Comparison of ENCODE assay signal across 8 cellular contexts in the genomic region with DNA sequence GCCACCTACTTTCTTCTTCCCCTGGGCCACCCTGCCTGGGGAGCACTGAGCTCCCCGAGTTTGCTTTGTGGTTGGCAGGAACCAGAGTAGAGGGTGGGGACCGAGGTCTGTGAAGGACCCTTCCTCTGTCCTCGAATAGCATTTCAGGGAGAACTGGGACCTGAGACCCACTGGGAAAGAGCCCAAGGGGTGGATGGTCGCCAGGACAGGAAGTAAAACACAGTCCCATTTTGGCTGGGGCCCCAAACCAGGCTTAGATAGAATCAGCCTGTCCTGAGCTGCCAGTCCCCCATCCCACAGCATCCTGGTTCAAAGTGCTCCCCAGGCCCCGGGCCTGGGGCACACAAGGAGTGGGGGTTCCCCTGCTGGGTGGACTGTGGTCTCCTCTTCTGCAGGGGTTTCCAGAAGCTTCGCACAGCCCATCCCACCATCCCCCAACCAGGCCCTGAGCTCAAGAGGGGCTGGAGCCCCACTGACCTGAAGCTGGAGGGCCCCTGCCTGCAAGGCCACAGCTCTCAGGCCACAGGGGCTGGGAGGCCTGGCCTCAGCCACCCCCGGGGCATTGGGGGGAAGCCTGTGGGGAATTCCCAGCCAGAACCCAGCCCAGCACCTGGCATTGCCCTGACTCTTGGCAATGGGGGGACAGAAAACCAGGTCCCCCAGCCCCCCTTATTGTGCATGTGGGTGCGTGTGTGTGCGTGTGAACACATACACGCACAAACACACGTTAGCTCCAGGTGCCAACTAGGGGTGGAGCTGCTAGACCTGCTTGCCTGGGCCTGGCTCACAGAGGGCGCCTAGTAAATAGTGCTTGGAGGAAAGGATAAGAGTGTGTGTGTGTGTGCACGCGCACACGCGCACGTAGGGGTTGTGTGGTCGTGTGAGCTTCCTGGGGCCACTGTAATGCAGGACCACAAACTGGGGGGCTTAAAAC. TPM values are rescaled to one million over a fixed set of nuclear protein-coding genes. Genes with fewer than 3 reads are reported as not detected.
A peak's percentile ranks its signal among the peaks of the same experiment; 100 is the strongest.
DNase-seq lines count a peak whose midpoint lies in the region; ATAC-seq and TF ChIP-seq lines count a peak whose summit lies in the region.

No MANE protein-coding gene starts in this region.

- peak overlapping the region; percentile 70 for H3K4me3 ChIP-seq in MM.1S (ENCODE audit: low read length)
- H3K4me3 ChIP-seq in adipocyte (ENCODE audit: low read length), result peak overlapping the region; percentile 69
- H3K4me3 ChIP-seq in lung, result no peak overlapping the region
- peak overlapping the region in 3 of 4 donors; percentile 25 to 97 (median 95) for H3K4me3 ChIP-seq in transverse colon

- H3K9me2 ChIP-seq in MM.1S (replicated peaks; ENCODE audit: insufficient read depth, low read length), result no peaks in the 10 kb centered on the region

- H3K4me1 ChIP-seq in ES-I3 (ENCODE audit: insufficient read depth, low read length) (peaks cover 11% of the 10 kb centered on the region; the same call in 1 of the 2 replicates), MM.1S (ENCODE audit: low read length) (peaks cover 32% of the 10 kb centered on the region), adipocyte (ENCODE audit: control insufficient read depth, insufficient read depth, low read length) (peaks cover 42% of the 10 kb centered on the region), lung (ENCODE audit: control insufficient read depth in 2 of 2, insufficient read depth in 2 of 2, low read length in 2 of 2) (peaks cover 13 to 50% of the 10 kb centered on the region in 2 donors), transverse colon (peaks cover 57 to 71% (median 69%) of the 10 kb centered on the region in 4 donors)

- peak overlapping the region; percentile 19; the same call in 1 of the 2 replicates for H3K27ac ChIP-seq in MM.1S (ENCODE audit: low read length)
- H3K27ac ChIP-seq in lung (ENCODE audit: low read depth in 1 of 2, low read length in 1 of 2), result peak overlapping the region; percentile 82 to 97
- peak overlapping the region; percentile 96 to 100 (median 99) for H3K27ac ChIP-seq in transverse colon

- TF ChIP-seq CTCF in MM.1S (IDR thresholded peaks at IDR 0.05; ENCODE audit: low read length), result no peak
- no peak for TF ChIP-seq CTCF in lung (IDR thresholded peaks at IDR 0.05; ENCODE audit: control extremely low read depth, extremely low read depth)
- TF ChIP-seq CTCF in transverse colon (IDR thresholded peaks at IDR 0.05), result no peak

- H4K20me1 ChIP-seq in MM.1S (ENCODE audit: insufficient read depth, low read length), result peaks cover 10% of the 10 kb centered on the region; the same call in 1 of the 2 replicates

- H3K36me3 ChIP-seq in ES-I3 (ENCODE audit: insufficient read depth, low read length), result no peaks in the 10 kb centered on the region
- no peaks in the 10 kb centered on the region for H3K36me3 ChIP-seq in MM.1S (replicated peaks; ENCODE audit: insufficient read depth, low read length)
- peaks cover 13% of the 10 kb centered on the region for H3K36me3 ChIP-seq in adipocyte (ENCODE audit: control insufficient read depth, insufficient read depth, low read length, severe bottlenecking)
- H3K36me3 ChIP-seq in lung (ENCODE audit: control insufficient read depth in 2 of 2, insufficient read depth in 2 of 2, low read length in 2 of 2), result peaks cover 0 to 20% of the 10 kb centered on the region in 2 donors
- H3K36me3 ChIP-seq in transverse colon, result no peaks in the 10 kb centered on the region

- H3K9me3 ChIP-seq in ES-I3 (ENCODE audit: control insufficient read depth, insufficient read depth, low read length) (no peaks in the 10 kb centered on the region), MM.1S (replicated peaks; ENCODE audit: insufficient read depth, low read length) (no peaks in the 10 kb centered on the region), adipocyte (ENCODE audit: control insufficient read depth, low read length) (no peaks in the 10 kb centered on the region), lung (ENCODE audit: control insufficient read depth in 2 of 2, insufficient read depth in 1 of 2, low read length in 1 of 2) (no peaks in the 10 kb centered on the region), transverse colon (no peaks in the 10 kb centered on the region)

- ATAC-seq in lung (ENCODE audit: insufficient read depth, low FRiP score) (no peak), GM19463 (IDR thresholded peaks at IDR 0.05; ENCODE audit: unreplicated experiment) (no peak)

- H3K9ac ChIP-seq in ES-I3 (ENCODE audit: low read depth, low read length) (peak overlapping the region; percentile 68), MM.1S (ENCODE audit: low read length) (peak overlapping the region; percentile 64), adipocyte (ENCODE audit: low read length) (peak overlapping the region; percentile 82)

- 0 out of 2 replicates have a peak, but pooled peaks cover 8% of the 10 kb centered on the region for H3F3A ChIP-seq in MM.1S (ENCODE audit: insufficient read depth, low read length)

- peak overlapping the region; percentile 90 for H2AFZ ChIP-seq in MM.1S (ENCODE audit: low read length)

- WGBS in lung, 2 donors, result 39 to 48% methylated on average over 18 of the region's 18 CpGs
- WGBS in transverse colon (ENCODE audit: low coverage in 1 of 2), 2 donors, result 39% methylated on average over 18 of the region's 18 CpGs; no CpG with 5 or more reads in 1 of the 2 donors

- no peaks in the 10 kb centered on the region for H3K27me3 ChIP-seq in MM.1S (replicated peaks; ENCODE audit: insufficient read depth, low read length)
- no peaks in the 10 kb centered on the region for H3K27me3 ChIP-seq in adipocyte (replicated peaks; ENCODE audit: control insufficient read depth, insufficient read depth, low read length)
- H3K27me3 ChIP-seq in lung (ENCODE audit: control insufficient read depth, insufficient read depth), result no peaks in the 10 kb centered on the region
- H3K27me3 ChIP-seq in transverse colon, result no peaks in the 10 kb centered on the region

- no peak for TF ChIP-seq POLR2A in transverse colon (IDR thresholded peaks at IDR 0.05)

- in situ Hi-C loops in transverse colon (cut with MboI; ENCODE audit: low pct_ligation_motif_present in 1 of 4, low pct_unique_long_range_greater_than_20kb in 1 of 4, low sequenced_read_pairs in 3 of 4), result no loop called here

- peak overlapping the region; percentile 99 for H3K4me2 ChIP-seq in MM.1S (ENCODE audit: low read depth, low read length)

- TF ChIP-seq EP300 in transverse colon (IDR thresholded peaks at IDR 0.05; ENCODE audit: low read depth), result no peak

- intact Hi-C loops in transverse colon (cut with DNase I; ENCODE audit: low total_unique reads), result no loop called here

- no peak for DNase-seq in MM.1S
- no peak for DNase-seq in adipocyte (ENCODE audit: low read depth)
- DNase-seq in lung (ENCODE audit: low spot score), result no peak
- peak; percentile 73 for DNase-seq in transverse colon
- DNase-seq in dedifferentiated amniotic fluid mesenchymal stem cell (ENCODE audit: extremely low spot score), result no peak
- no peak for DNase-seq in cerebellar nuclear complex (lab: John Stamatoyannopoulos, UW)

- H3K79me2 ChIP-seq in MM.1S (ENCODE audit: low read length), result peaks cover 37% of the 10 kb centered on the region

RNA-seq across cellular contexts. Expression of a gene that starts 1.0 kb away (rescaled TPM):
- total RNA-seq in lung (100 to 1,000 TPM; 107 to 333 TPM), transverse colon (100 to 1,000 TPM; 189 to 279 (median 236) TPM)
- 100 to 1,000 TPM; 132 to 189 TPM for polyA plus RNA-seq in lung

RNA-seq across cellular contexts. Expression of a gene that starts 36.5 kb away (rescaled TPM):
- total RNA-seq in lung (10 to 100 TPM; 49.5 to 62.3 TPM), transverse colon (10 to 100 TPM; 66.7 to 88.6 (median 84.4) TPM)
- 10 to 100 TPM; 35.5 to 40.1 TPM for polyA plus RNA-seq in lung

RNA-seq across cellular contexts. Expression of a gene that starts 44.1 kb away (rescaled TPM):
- total RNA-seq in lung (10 to 100 TPM; 45.2 to 86.6 TPM), transverse colon (10 to 100 TPM; 18.7 to 74.2 (median 46.1) TPM)
- 10 to 100 TPM; 17.7 to 44.9 TPM for polyA plus RNA-seq in lung

RNA-seq across cellular contexts. Expression of a gene that starts 44.7 kb away (rescaled TPM):
- total RNA-seq in lung (1 to 10 TPM; 5.0 to 8.4 TPM), transverse colon (1 to 10 TPM in 2 of 4 donors, not detected in 2; 2.3 to 5.4 TPM)
- polyA plus RNA-seq in lung, result 1 to 10 TPM; 6.1 to 9.8 TPM

Comparison
In these comparisons a context has a peak if more than half of its experiments do, and no peak if none do; other contexts are left out.
1. H3K27ac ChIP-seq: peak in every context shown above with its lines; median percentile 99 in transverse colon; 90 in lung; 19 in MM.1S.